Comparison of ENCODE assay signal across 7 cellular contexts in genomic region chr10:103019426-103019825, GRCh38.
"Had no signal": no experiment of that assay in that cellular context is flagged by ENCODE, and none has a peak within 500 bp of the region (broad histone marks: within the 10 kb centered on the region; RNA-seq: fewer than 3 reads in every experiment).

No MANE protein-coding gene starts in this region.

- ATAC-seq: GM23338 had no signal

- DNase-seq: H9, HCEC 1CT, KBM-7 had no signal

- FAIRE-seq: H1, H54, HTR-8/SVneo had no signal
